8 cellular contexts compared by ENCODE assay signal in the genomic region with DNA sequence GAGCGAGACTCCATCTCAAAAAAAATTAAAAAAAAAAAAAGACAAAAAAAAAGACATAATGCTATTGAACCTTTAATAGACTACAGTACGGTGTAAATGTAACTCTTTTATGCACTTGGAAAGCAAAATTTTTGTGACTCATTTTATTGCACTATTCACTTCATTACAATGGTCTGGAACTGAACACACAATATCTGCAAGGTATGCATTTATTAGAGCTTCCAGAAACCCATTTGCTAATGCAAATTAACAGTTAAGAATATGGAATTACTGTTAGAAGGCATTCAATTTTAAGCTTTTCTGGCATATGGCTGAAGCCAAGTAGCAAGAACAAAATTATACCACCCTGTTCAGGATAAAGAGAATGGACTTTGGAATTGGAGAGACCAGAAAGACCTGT.
"Had no signal": no experiment of that assay in that cellular context is flagged by ENCODE, and none has a peak within 500 bp of the region (broad histone marks: within the 10 kb centered on the region; RNA-seq: fewer than 3 reads in every experiment).

No MANE protein-coding gene starts in this region.

- FAIRE-seq: H1, H54, HTR-8/SVneo had no signal

- H3K9me3 Mint-ChIP-seq: GM23338 had no signal

- H3K4me3 ChIP-seq: GM23338 had no signal

- H2AFZ ChIP-seq: GM23338 had no signal

- H3K4me3 Mint-ChIP-seq: GM23338, H9 had no signal

- DNase-seq: H9, HCEC 1CT, KBM-7 had no signal

- H3K27ac ChIP-seq: KMS-11 had no signal

- ATAC-seq: GM23338 had no signal

- H3K27ac Mint-ChIP-seq: GM23338, H9 had no signal

- H3K4me1 Mint-ChIP-seq: GM23338, H9 had no signal

- H3K9ac ChIP-seq: KMS-11 had no signal

- H3K4me2 ChIP-seq: GM23338, KMS-11 had no signal
